ENCODE assay signal across 8 cellular contexts in the genomic region with DNA sequence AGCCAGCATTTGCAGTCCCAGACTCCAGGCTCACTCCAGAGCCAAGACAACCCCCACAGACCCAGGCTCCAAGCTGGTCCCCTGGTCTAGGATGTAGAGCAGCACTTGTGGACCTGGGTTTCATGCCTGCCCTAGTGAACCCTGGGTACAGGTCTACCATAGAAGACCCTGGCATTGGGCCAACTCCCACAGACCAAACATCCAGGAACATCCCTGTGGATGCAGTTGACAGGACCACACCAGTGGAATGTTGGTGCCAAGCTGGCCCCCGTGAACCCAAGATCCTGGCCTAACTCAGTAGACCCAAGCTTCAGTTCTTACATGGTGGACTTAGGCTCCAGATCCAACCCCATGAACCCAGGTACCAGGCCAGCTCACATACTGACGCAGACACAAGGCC.
"Had no signal": no experiment of that assay in that cellular context is flagged by ENCODE, and none has a peak within 500 bp of the region (broad histone marks: within the 10 kb centered on the region; RNA-seq: fewer than 3 reads in every experiment).

No MANE protein-coding gene starts in this region.

- H3K27ac ChIP-seq: GM23248, HL-60 had no signal

- DNase-seq: GM23248, GOT3, H7, HFFc6 had no signal

- H3K4me3 ChIP-seq: GM23248, HAP-1 had no signal

- FAIRE-seq: HepG2 had no signal

- ATAC-seq: HCT116, HepG2 had no signal

- H3K36me3 ChIP-seq: HAP-1 had no signal

- H3K9ac ChIP-seq: GM23248 had no signal

- H2AFZ ChIP-seq: GM23248 had no signal
